In the genomic region with DNA sequence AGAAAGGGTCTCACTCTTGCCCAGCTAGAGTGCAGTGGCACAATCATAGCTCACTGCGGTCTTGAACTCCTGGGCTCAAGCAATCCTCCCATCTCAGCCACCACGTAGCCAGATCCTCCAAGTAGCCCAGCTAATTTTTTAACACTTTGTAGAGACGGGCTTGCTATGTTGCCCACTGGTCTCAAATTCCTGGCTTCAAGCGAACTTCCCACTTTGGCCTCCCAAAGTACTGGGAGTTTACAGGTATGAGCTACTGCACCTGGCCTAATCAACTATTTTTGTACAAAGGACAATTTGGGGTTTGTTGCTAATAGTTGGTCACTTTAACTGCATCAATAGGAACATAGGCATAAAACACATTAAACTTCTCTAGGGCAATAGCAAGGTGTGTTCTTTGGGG, we compare ENCODE assay signal across 15 cellular contexts. TPM values are rescaled to one million over a fixed set of nuclear protein-coding genes. Genes with fewer than 3 reads are reported as not detected.
A peak's percentile ranks its signal among the peaks of the same experiment; 100 is the strongest.
DNase-seq lines count a peak whose midpoint lies in the region; ATAC-seq, FAIRE-seq and TF ChIP-seq lines count a peak whose summit lies in the region.
"Had no signal": no experiment of that assay in that cellular context is flagged by ENCODE, and none has a peak within 500 bp of the region (broad histone marks: within the 10 kb centered on the region; RNA-seq: fewer than 3 reads in every experiment).

No MANE protein-coding gene starts in this region.

- H3F3A ChIP-seq in smooth muscle cell (ENCODE audit: low read depth) = peaks cover 26% of the 10 kb centered on the region

- in situ Hi-C loops in GM12878 (cut with MboI) = loop anchor here (10.0 kb wide), 1 partner anchor 48 kb away; no protein-coding TSS in a partner anchor

- TF ChIP-seq POLR2A in GM12878 (IDR thresholded peaks at IDR 0.05; ENCODE audit: low read depth, low read length) = no peak

- DNase-seq in activated naive CD4-positive, alpha-beta T cell treated with anti-CD3 and anti-CD28 coated beads, Interleukin-2, amount 50 U/mL, for 72 hours (ENCODE audit: low spot score in 2 of 2) = no peak
- no peak for DNase-seq in activated naive CD4-positive, alpha-beta T cell treated with anti-CD3 and anti-CD28 coated beads, Interleukin-2, amount 50 U/mL, for 16 hours
- no peak for DNase-seq in GM12878 (ENCODE audit: low read depth, low spot score)
- DNase-seq in smooth muscle cell (lab: John Stamatoyannopoulos, UW; ENCODE audit: unreplicated experiment) = no peak
- no peak for DNase-seq in substantia nigra (lab: John Stamatoyannopoulos, UW)
- DNase-seq in HCEC 1CT = no peak
- no peak for DNase-seq in HTR-8/SVneo (ENCODE audit: insufficient read length, low spot score)
- DNase-seq: cerebellar nuclear complex, head of caudate nucleus, NCI-H1930, T-helper 9 cell, tibial artery had no signal

- CTCF ChIA-PET in GM12878 (lab: Yijun Ruan, JAX) = no interaction called here

- H2AFZ ChIP-seq in KMS-11 (ENCODE audit: low read depth) (no peak overlapping the region), GM12878 (ENCODE audit: control insufficient read depth, low read depth, low read length) (no peak overlapping the region), smooth muscle cell (ENCODE audit: low read depth) (no peak overlapping the region)

- POLR2A ChIA-PET in GM12878 (lab: Charles Lee) = interaction anchor here (0.7 to 4.6 kb wide), 5 partner anchors 29 to 81 kb away, joined by 3 to 43 read pairs (median 3); partner anchors contain the start of gene SYNCRIP

- 98% methylated on average over 4 of the region's 4 CpGs for WGBS in GM12878 (ENCODE audit: insufficient coverage, insufficient replicate concordance, low lambda C conversion rate, missing lambda C conversion rate)
- 84% methylated on average over 4 of the region's 4 CpGs for WGBS in smooth muscle cell (ENCODE audit: low lambda C conversion rate)

- FAIRE-seq in GM12878 (lab: Jason Lieb, UNC) (no peak), HTR-8/SVneo (lab: Jason Lieb, UNC) (no peak)
- FAIRE-seq: GM12892 had no signal

- H3K27ac Mint-ChIP-seq in activated naive CD4-positive, alpha-beta T cell treated with anti-CD3 and anti-CD28 coated beads, Interleukin-2, amount 50 U/mL, for 72 hours = peak overlapping the region; percentile 25 to 37

- BruUV-seq in GM12878 (replicated peaks; lab: Mats Ljungman, UMichigan) = no TSS peak

- TF ChIP-seq EP300 in GM12878 (IDR thresholded peaks at IDR 0.05; ENCODE audit: borderline replicate concordance in 1 of 2, control insufficient read depth in 1 of 2, low read depth in 2 of 2, low read length in 2 of 2) = no peak

- intact Hi-C loops in GM12878 (cut with micrococcal nuclease; ENCODE audit: unreplicated experiment) = loop anchor here (10.0 kb wide), 2 partner anchors 48 to 1482 kb away; partner anchors contain the start of gene ZNF292

- H3K4me1 ChIP-seq in KMS-11 (ENCODE audit: low read depth, poor library complexity, severe bottlenecking) (peaks cover 84% of the 10 kb centered on the region), GM12878 (ENCODE audit: control insufficient read depth, insufficient read depth, low read length) (peaks cover 31% of the 10 kb centered on the region), smooth muscle cell (ENCODE audit: low read depth) (peaks cover 8% of the 10 kb centered on the region)
- H3K4me1 ChIP-seq: prostate gland had no signal

- no peak for ATAC-seq in activated naive CD4-positive, alpha-beta T cell treated with anti-CD3 and anti-CD28 coated beads, Interleukin-2, amount 50 U/mL, for 72 hours
- ATAC-seq in GM12878 = no peak

- H3K36me3 ChIP-seq in KMS-11 (ENCODE audit: insufficient read depth) (no peaks in the 10 kb centered on the region; the same call in 1 of the 2 replicates), GM12878 (ENCODE audit: control insufficient read depth in 2 of 2, insufficient read depth in 2 of 2, low read length in 1 of 2) (peaks cover 0 to 18% of the 10 kb centered on the region in 2 experiments; a peak in 3 of 4 replicates), smooth muscle cell (ENCODE audit: low read depth) (no peaks in the 10 kb centered on the region)
- H3K36me3 ChIP-seq: prostate gland had no signal

- H3K27me3 ChIP-seq in KMS-11 (ENCODE audit: insufficient read depth, low read depth) (no peaks in the 10 kb centered on the region), GM12878 (replicated peaks in 1 of 2; ENCODE audit: control insufficient read depth in 2 of 2, insufficient read depth in 2 of 2, low read length in 1 of 2) (no peaks in the 10 kb centered on the region), smooth muscle cell (ENCODE audit: low read depth) (no peaks in the 10 kb centered on the region)
- H3K27me3 ChIP-seq: tibial artery had no signal

- TF ChIP-seq CTCF in KMS-11 (conservative IDR thresholded peaks at IDR 0.05; ENCODE audit: low read depth, low read length) = no peak
- TF ChIP-seq CTCF in GM12878 (IDR thresholded peaks at IDR 0.05 in 2 of 3, conservative IDR thresholded peaks at IDR 0.05 in 1 of 3; ENCODE audit: control insufficient read depth in 2 of 3, extremely low read depth in 1 of 3, insufficient read depth in 1 of 3, low read depth in 3 of 3, low read length in 3 of 3) = no peak
- no peak for TF ChIP-seq CTCF in smooth muscle cell (IDR thresholded peaks at IDR 0.05; ENCODE audit: borderline replicate concordance, insufficient read depth, poor library complexity, severe bottlenecking)

- RAD21 ChIA-PET in GM12878 (lab: Charles Lee; ENCODE audit: unreplicated experiment) = interaction anchor here (0.7 kb wide), 1 partner anchor 195 kb away, joined by 3 read pairs; no protein-coding TSS in a partner anchor

- H4K20me1 ChIP-seq in KMS-11 (ENCODE audit: insufficient read depth) (peaks cover 24% of the 10 kb centered on the region), GM12878 (ENCODE audit: control insufficient read depth, insufficient read depth) (no peaks in the 10 kb centered on the region), smooth muscle cell (ENCODE audit: low read depth) (peaks cover 82% of the 10 kb centered on the region)

- H3K27ac ChIP-seq in KMS-11 (peak overlapping the region; percentile 97; the same call in 1 of the 2 replicates), GM12878 (ENCODE audit: control insufficient read depth, insufficient read depth) (no peak overlapping the region), smooth muscle cell (ENCODE audit: low read depth) (peak overlapping the region; percentile 76), substantia nigra (ENCODE audit: low read depth, low read length, poor library complexity, severe bottlenecking) (no peak overlapping the region)
- H3K27ac ChIP-seq: prostate gland, tibial artery had no signal

- H3K4me3 ChIP-seq in KMS-11 (IDR thresholded peaks at IDR 0.05; ENCODE audit: insufficient read depth, low read depth, low read length) (no peak overlapping the region), GM12878 (no peak overlapping the region), smooth muscle cell (no peak overlapping the region)
- H3K4me3 ChIP-seq: prostate gland, tibial artery had no signal

- no peaks in the 10 kb centered on the region; the same call in 2 of the 3 replicates for H3K9me3 ChIP-seq in GM12878 (replicated peaks; ENCODE audit: control insufficient read depth, insufficient read depth, low read length)
- H3K9me3 ChIP-seq in smooth muscle cell (replicated peaks; ENCODE audit: low read depth) = no peaks in the 10 kb centered on the region
- H3K9me3 ChIP-seq: prostate gland, tibial artery had no signal

- no peak for TF ChIP-seq RAD21 in GM12878 (IDR thresholded peaks at IDR 0.05; ENCODE audit: insufficient read depth, low read depth, low read length)

- H3K9ac ChIP-seq in KMS-11 = no peak overlapping the region
- no peak overlapping the region for H3K9ac ChIP-seq in GM12878 (ENCODE audit: control insufficient read depth, insufficient read depth, low read length)
- H3K9ac ChIP-seq in smooth muscle cell (ENCODE audit: low read depth) = no peak overlapping the region

- peaks cover 43 to 52% of the 10 kb centered on the region in 2 donors for H3K36me3 Mint-ChIP-seq in activated naive CD4-positive, alpha-beta T cell treated with anti-CD3 and anti-CD28 coated beads, Interleukin-2, amount 50 U/mL, for 72 hours

- H3K79me2 ChIP-seq in KMS-11 (ENCODE audit: insufficient read depth, low read depth) (peaks cover 29% of the 10 kb centered on the region), GM12878 (ENCODE audit: control insufficient read depth, insufficient read depth, low read length) (peaks cover 46% of the 10 kb centered on the region), smooth muscle cell (ENCODE audit: low read depth) (peaks cover 44% of the 10 kb centered on the region)

- H3K4me2 ChIP-seq in KMS-11 (no peak overlapping the region), GM12878 (ENCODE audit: control insufficient read depth, insufficient read depth) (no peak overlapping the region), smooth muscle cell (no peak overlapping the region)

- SMC1A ChIA-PET in GM12878 (lab: Charles Lee; ENCODE audit: uncharacterized antibody, unreplicated experiment) = interaction anchor here (0.5 to 8.6 kb wide), 5 partner anchors 14 to 51 kb away, joined by 3 to 103 read pairs (median 3); no protein-coding TSS in a partner anchor

- no peaks in the 10 kb centered on the region for H3K9me3 Mint-ChIP-seq in activated naive CD4-positive, alpha-beta T cell treated with anti-CD3 and anti-CD28 coated beads, Interleukin-2, amount 50 U/mL, for 72 hours

TF ChIP-seq in GM12878, 131 proteins besides CTCF, POLR2A, EP300 and RAD21:
- TF ChIP-seq TCF3 (IDR thresholded peaks at IDR 0.05; ENCODE audit: borderline replicate concordance, insufficient read depth, low read depth, low read length) (no peak), ZBED1 (IDR thresholded peaks at IDR 0.05; ENCODE audit: borderline replicate concordance) (peak; percentile 16; the same call in 1 of the 2 replicates)

RNA-seq across cellular contexts. Expression of gene SYNCRIP, which starts 29.9 kb away (rescaled TPM):
- 100 to 1,000 TPM in 1 of 2 donors, 10 to 100 TPM in 1; 78.3 to 147 TPM for total RNA-seq in activated naive CD4-positive, alpha-beta T cell treated with anti-CD3 and anti-CD28 coated beads, Interleukin-2, amount 50 U/mL, for 72 hours
- total RNA-seq in GM12878 (2013; cell fraction: nucleolus; rRNA removed) = 97.6 and 100 TPM in 2 replicates
- total RNA-seq in GM12878 (2014; rRNA removed) (77.6 and 89.3 TPM in 2 replicates), GM12878 (2014; rRNA removed; fragmentation: Illumina TruSeq; extraction: Trizol) (124 and 129 TPM in 2 replicates), GM12878 (2021) (134 and 145 TPM in 2 replicates), smooth muscle cell (74.6 and 87.3 TPM in 2 replicates)
- 42.4 TPM for polyA plus RNA-seq in GM12878 (2011; ENCODE audit: low read depth)
- polyA plus RNA-seq in GM12878 (2011; rRNA removed) (28.4 and 46.4 TPM in 2 replicates), GM12878 (2014; fragmentation: Illumina TruSeq; extraction: Trizol) (255 and 332 TPM in 2 replicates), GM12878 (2014; fragmentation: Nextera tagmentation; extraction: Ambion mirVana) (100 to 1,000 TPM; 118 to 134 TPM), GM12878 (2014; rRNA removed) (60.6 and 64.8 TPM in 2 replicates), GM12878 (2016; fragmentation: Nextera tagmentation; extraction: Ambion mirVana) (100 to 1,000 TPM; 195 to 198 TPM), smooth muscle cell (53.1 and 60.9 TPM in 2 replicates)
- 11.3 and 14.0 TPM in 2 replicates for polyA plus RNA-seq in GM12878 (2011; cell fraction: cytosol; rRNA removed)
- 14.7 and 25.1 TPM in 2 replicates for polyA plus RNA-seq in GM12878 (2011; cell fraction: nucleus; rRNA removed)
- 70.6 and 73.1 TPM in 2 replicates for polyA plus RNA-seq in GM12878 (2012)
- polyA minus RNA-seq in GM12878 (2011; rRNA and poly(A)+ RNA removed) = 15.4 and 24.1 TPM in 2 replicates
- 18.2 and 23.3 TPM in 2 replicates for polyA minus RNA-seq in GM12878 (2011; cell fraction: cytosol; rRNA and poly(A)+ RNA removed)
- 20.9 and 39.7 TPM in 2 replicates for polyA minus RNA-seq in GM12878 (2011; cell fraction: nucleus; rRNA and poly(A)+ RNA removed)

Comparison
In these comparisons a context has a peak if more than half of its experiments do, and no peak if none do; other contexts are left out.
1. H3K27ac ChIP-seq: peak in KMS-11 (single experiment) and smooth muscle cell (single experiment); none in GM12878 (single experiment) and substantia nigra (single experiment).